ENCODE assay signal across 17 cellular contexts in the genomic region with DNA sequence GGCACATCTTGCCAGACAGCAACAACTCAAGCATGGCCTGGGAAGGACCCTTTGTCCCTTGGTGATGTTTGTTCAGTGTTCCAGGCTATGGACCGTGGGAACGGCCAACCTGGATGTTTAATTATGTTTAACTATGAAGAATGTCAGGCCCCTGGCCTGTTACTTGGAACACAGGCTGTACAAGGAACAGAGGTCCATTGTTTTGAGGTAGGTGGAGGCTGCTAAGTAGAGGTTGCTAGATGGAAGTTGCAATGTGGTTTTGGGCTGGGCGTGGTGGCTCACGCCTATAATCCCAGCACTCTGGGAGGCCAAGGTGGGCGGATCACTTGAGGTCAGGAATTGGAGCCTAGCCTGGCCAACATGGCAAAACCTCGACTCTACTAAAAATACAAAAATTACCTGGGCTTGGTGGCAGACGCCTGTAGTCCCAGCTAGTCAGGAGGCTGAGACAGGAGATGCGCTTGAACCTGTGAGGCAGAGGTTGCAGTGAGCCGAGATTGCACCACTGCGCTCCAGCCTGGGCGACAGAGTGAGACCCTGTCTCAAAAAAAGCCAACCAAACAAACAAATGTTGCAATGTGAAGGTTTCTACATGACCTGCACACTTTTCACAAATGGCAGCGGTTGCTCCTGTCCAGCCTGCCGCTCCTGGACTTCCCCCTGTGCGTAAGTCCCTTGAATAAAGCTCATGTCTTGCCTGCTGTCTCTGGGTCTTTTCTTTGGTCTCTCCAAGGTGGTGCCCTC. TPM values are rescaled to one million over a fixed set of nuclear protein-coding genes. Genes with fewer than 3 reads are reported as not detected.
A peak's percentile ranks its signal among the peaks of the same experiment; 100 is the strongest.
DNase-seq lines count a peak whose midpoint lies in the region; ATAC-seq and TF ChIP-seq lines count a peak whose summit lies in the region.
"Had no signal": no experiment of that assay in that cellular context is flagged by ENCODE, and none has a peak within 500 bp of the region (broad histone marks: within the 10 kb centered on the region; RNA-seq: fewer than 3 reads in every experiment).

No MANE protein-coding gene starts in this region.

- H3K4me3 ChIP-seq in osteoblast (ENCODE audit: insufficient read depth, low read length) (no peak overlapping the region), testis (no peak overlapping the region)
- no peak overlapping the region for H3K4me3 ChIP-seq in effector memory CD4-positive, alpha-beta T cell (ENCODE audit: insufficient read depth, low read depth, low read length, poor library complexity, severe bottlenecking)
- H3K4me3 ChIP-seq: GM23248, thoracic aorta had no signal

- no peaks in the 10 kb centered on the region for H3K9me3 ChIP-seq in H9 (ENCODE audit: control insufficient read depth, low read depth, low read length)
- H3K9me3 ChIP-seq in osteoblast (ENCODE audit: low read depth, low read length), result no peaks in the 10 kb centered on the region
- no peaks in the 10 kb centered on the region for H3K9me3 ChIP-seq in effector memory CD4-positive, alpha-beta T cell (ENCODE audit: control insufficient read depth, low read length)
- H3K9me3 ChIP-seq in testis, result no peaks in the 10 kb centered on the region
- H3K9me3 ChIP-seq: thoracic aorta had no signal

- H3K27me3 ChIP-seq in H9 (ENCODE audit: insufficient read depth, low read length) (no peaks in the 10 kb centered on the region), osteoblast (ENCODE audit: insufficient read depth, low read length) (no peaks in the 10 kb centered on the region), testis (no peaks in the 10 kb centered on the region)
- H3K27me3 ChIP-seq in effector memory CD4-positive, alpha-beta T cell (replicated peaks; ENCODE audit: control insufficient read depth, insufficient read depth, low read length, poor library complexity, severe bottlenecking), result no peaks in the 10 kb centered on the region

- no peak overlapping the region for H3T11ph ChIP-seq in H9 (ENCODE audit: low read length)

- H3K4me1 ChIP-seq in H9 (ENCODE audit: insufficient read depth, low read length) (peaks cover 3% of the 10 kb centered on the region; the same call in 1 of the 2 replicates), osteoblast (ENCODE audit: insufficient read depth, low read length) (peaks cover 5% of the 10 kb centered on the region), testis (no peaks in the 10 kb centered on the region)
- H3K4me1 ChIP-seq in effector memory CD4-positive, alpha-beta T cell (ENCODE audit: control insufficient read depth, insufficient read depth, low read length, poor library complexity, severe bottlenecking), result peaks cover 6% of the 10 kb centered on the region

- H4K20me1 ChIP-seq in H9 (ENCODE audit: control insufficient read depth, insufficient read depth, insufficient read length) (no peaks in the 10 kb centered on the region), osteoblast (ENCODE audit: insufficient read depth, low read length) (no peaks in the 10 kb centered on the region)

- intact Hi-C loops in testis (cut with DNase I; ENCODE audit: low total_unique reads), result no loop called here

- no peak overlapping the region for H3K56ac ChIP-seq in H9 (ENCODE audit: insufficient read length, low read depth, low read length)

- peaks cover 0 to 11% (median 0%) of the 10 kb centered on the region in 3 experiments; a peak in 5 of 7 replicates for H3K36me3 Mint-ChIP-seq in H9 (ENCODE audit: insufficient read depth in 1 of 3, low read depth in 3 of 3)

- TF ChIP-seq POLR2A in GM18505 (IDR thresholded peaks at IDR 0.05; ENCODE audit: borderline replicate concordance, extremely low read depth, insufficient read depth, insufficient read length) (no peak), testis (IDR thresholded peaks at IDR 0.05) (no peak)

- no peak overlapping the region for H3K4me2 ChIP-seq in H9 (ENCODE audit: insufficient read depth, insufficient read length, low read length)
- H3K4me2 ChIP-seq in osteoblast (ENCODE audit: insufficient read depth, low read length), result no peak overlapping the region

- H2BK20ac ChIP-seq in H9 (ENCODE audit: low read depth, low read length, poor library complexity, severe bottlenecking), result no peak overlapping the region

- H4K91ac ChIP-seq in H9 (ENCODE audit: insufficient read length, low read depth, low read length), result no peak overlapping the region

- H3K23me2 ChIP-seq in H9 (ENCODE audit: insufficient read length, low read depth, low read length, poor library complexity, severe bottlenecking), result no peaks in the 10 kb centered on the region

- no peak overlapping the region for H2BK120ac ChIP-seq in H9 (ENCODE audit: low read depth, low read length, poor library complexity, severe bottlenecking)

- H3K36me3 ChIP-seq in osteoblast (ENCODE audit: insufficient read depth, low read length) (no peaks in the 10 kb centered on the region), testis (ENCODE audit: low read depth, missing control alignments) (no peaks in the 10 kb centered on the region)
- no peaks in the 10 kb centered on the region for H3K36me3 ChIP-seq in effector memory CD4-positive, alpha-beta T cell (ENCODE audit: control insufficient read depth, insufficient read depth, low read length)
- H3K36me3 ChIP-seq: thoracic aorta, WERI-Rb-1 had no signal

- H3K79me2 ChIP-seq in H9 (ENCODE audit: insufficient read depth, low read length), result peaks cover 2% of the 10 kb centered on the region; the same call in 1 of the 2 replicates
- no peaks in the 10 kb centered on the region for H3K79me2 ChIP-seq in osteoblast (ENCODE audit: insufficient read depth, low read length)

- H3K4ac ChIP-seq in H9 (ENCODE audit: low read depth, low read length), result no peak overlapping the region

- no peak overlapping the region for H4K8ac ChIP-seq in H9 (replicated peaks; ENCODE audit: insufficient read length, low read depth, low read length)

- H3K18ac ChIP-seq in H9 (ENCODE audit: insufficient read length, low read depth, low read length), result no peak overlapping the region

- H2BK15ac ChIP-seq in H9 (ENCODE audit: low read depth, low read length), result no peak overlapping the region

- peak overlapping the region; percentile 15 for H2BK12ac ChIP-seq in H9 (ENCODE audit: insufficient read length, low read depth, low read length)

- H3K9me3 Mint-ChIP-seq in H9, result no peaks in the 10 kb centered on the region; a peak in 1 of 5 replicates

- no peak overlapping the region for H3K9ac ChIP-seq in H9 (ENCODE audit: extremely low read depth, insufficient read length, low read length)
- H3K9ac ChIP-seq: GM23248 had no signal

- ATAC-seq in GM18505 (IDR thresholded peaks at IDR 0.05; ENCODE audit: unreplicated experiment), result no peak

- no peak overlapping the region for H4K5ac ChIP-seq in H9 (ENCODE audit: insufficient read length, low read depth, low read length)

- H3K27ac ChIP-seq in H9 (ENCODE audit: insufficient read length, low read depth, low read length) (no peak overlapping the region), osteoblast (ENCODE audit: low read depth, low read length) (no peak overlapping the region), testis (no peak overlapping the region)
- H3K27ac ChIP-seq in effector memory CD4-positive, alpha-beta T cell (ENCODE audit: insufficient read depth, low read length, poor library complexity, severe bottlenecking), result no peak overlapping the region
- H3K27ac ChIP-seq: GM23248, thoracic aorta, WERI-Rb-1 had no signal

- H2AK5ac ChIP-seq in H9 (ENCODE audit: insufficient read length, low read length), result peak overlapping the region; percentile 9

- no peak overlapping the region for H3K14ac ChIP-seq in H9 (ENCODE audit: insufficient read depth, low read length)

- peaks cover 2% of the 10 kb centered on the region; the same call in 1 of the 2 replicates for H3K27me3 Mint-ChIP-seq in H9 (ENCODE audit: low read depth)

- H3K79me1 ChIP-seq in H9 (ENCODE audit: insufficient read depth, low read depth, low read length, poor library complexity, severe bottlenecking), result no peaks in the 10 kb centered on the region

- no CpG with 5 or more reads among the region's 14 CpGs for whole genome bisulfite sequencing in H9 (ENCODE audit: extremely low coverage, insufficient read length, low lambda C conversion rate)
- WGBS in testis, 2 donors, result 93% methylated on average over 11 to 14 of the region's 14 CpGs

- no peak for DNase-seq in H9
- DNase-seq in M059J (ENCODE audit: low read depth), result peak; percentile 63
- peak; percentile 87 for DNase-seq in islet precursor cell
- peak; percentile 80 for DNase-seq in osteoblast (ENCODE audit: insufficient read length, low spot score, missing footprints)
- DNase-seq in DMS53 (lab: John Stamatoyannopoulos, UW), result no peak
- no peak for DNase-seq in effector memory CD4-positive, alpha-beta T cell
- DNase-seq in testis, result no peak
- DNase-seq: activated CD8-positive, alpha-beta memory T cell treated with anti-CD3 and anti-CD28 coated beads for 24 hours; GM23248; NCI-H187; NCI-H446; occipital lobe; stimulated activated CD4-positive, alpha-beta T cell treated with anti-CD3 and anti-CD28 coated beads, Interleukin-2, amount 100 ng/mL, for 48 hours; WERI-Rb-1 had no signal

- no peak overlapping the region for H3K23ac ChIP-seq in H9 (ENCODE audit: insufficient read length, low read depth, low read length)

- no peak overlapping the region for H2AFZ ChIP-seq in H9 (ENCODE audit: low read length)
- no peak overlapping the region for H2AFZ ChIP-seq in osteoblast (ENCODE audit: low read length)
- H2AFZ ChIP-seq: GM23248 had no signal

- TF ChIP-seq CTCF in H9 (conservative IDR thresholded peaks at IDR 0.05) (no peak), osteoblast (IDR thresholded peaks at IDR 0.05; ENCODE audit: extremely low read depth, low read depth, low read length) (no peak), testis (IDR thresholded peaks at IDR 0.05) (no peak)

- H3K27ac Mint-ChIP-seq in H9, result peak overlapping the region in 2 of 3 experiments; percentile 59 to 70; a peak in 3 of 7 replicates

- H3K4me3 Mint-ChIP-seq in H9, result peak overlapping the region in 1 of 2 experiments; percentile 8; a peak in 1 of 5 replicates

- no peak overlapping the region for H2BK5ac ChIP-seq in H9 (ENCODE audit: insufficient read length, low read length)

- H3K4me1 Mint-ChIP-seq in H9, result peaks cover 37 to 39% of the 10 kb centered on the region in 2 experiments

RNA-seq across cellular contexts. Expression of a gene that starts 2.5 kb away (rescaled TPM):
- total RNA-seq in H9 (2021) (102 and 107 TPM in 2 replicates), osteoblast (under 0.01 TPM in 1 of 2 replicates, not detected in the other), testis (under 1 TPM; 0.63 to 0.87 TPM)
- 0.10 TPM in 1 of 2 replicates, not detected in the other for total RNA-seq in M059J (2014; rRNA removed; shearing (Covaris generic))
- 0.90 TPM for polyA plus RNA-seq in testis (ENCODE audit: insufficient read depth, low read depth, low replicate concordance)
- total RNA-seq: cardiac septum, GM23248, thoracic aorta had no signal
- polyA plus RNA-seq: GM23248 had no signal

RNA-seq across cellular contexts. Expression of a gene that starts 9.2 kb away (rescaled TPM):
- total RNA-seq in H9 (2021) (75.7 and 80.7 TPM in 2 replicates), osteoblast (23.2 and 31.5 TPM in 2 replicates), testis (10 to 100 TPM; 46.9 to 51.7 TPM)
- 11.3 and 16.3 TPM in 2 replicates for total RNA-seq in M059J (2014; rRNA removed; shearing (Covaris generic))
- 13.6 TPM for polyA plus RNA-seq in testis (ENCODE audit: insufficient read depth, low read depth, low replicate concordance)

RNA-seq across cellular contexts. Expression of a gene that starts 32.6 kb away (rescaled TPM):
- total RNA-seq in H9 (2021) (104 TPM in 2 replicates), osteoblast (25.9 and 29.0 TPM in 2 replicates), testis (10 to 100 TPM; 60.7 to 64.2 TPM)
- 31.6 and 60.0 TPM in 2 replicates for total RNA-seq in M059J (2014; rRNA removed; shearing (Covaris generic))
- polyA plus RNA-seq in testis (ENCODE audit: insufficient read depth, low read depth, low replicate concordance), result 85.3 TPM

RNA-seq across cellular contexts. Expression of a gene that starts 49.6 kb away (rescaled TPM):
- total RNA-seq in H9 (2021), result 16.3 and 16.9 TPM in 2 replicates
- not detected in 2 replicates for total RNA-seq in M059J (2014; rRNA removed; shearing (Covaris generic))
- total RNA-seq in osteoblast, result not detected in 2 replicates
- total RNA-seq in testis, result 1 to 10 TPM; 4.2 to 4.7 TPM
- 10.0 TPM for polyA plus RNA-seq in testis (ENCODE audit: insufficient read depth, low read depth, low replicate concordance)
- total RNA-seq: GM23248 had no signal
- polyA plus RNA-seq: GM23248 had no signal

Comparison
In these comparisons a context has a peak if more than half of its experiments do, and no peak if none do; other contexts are left out.
1. DNase-seq: peak in M059J (single experiment), islet precursor cell (single experiment) and osteoblast (single experiment); none in H9 (single experiment), DMS53 (single experiment), effector memory CD4-positive, alpha-beta T cell (0 of 3) and testis (single experiment).
2. RNA of a gene that starts 2.5 kb away (total RNA-seq): 102 to 107 TPM in H9; 0.63 to 0.87 TPM in testis, 0.10 TPM in M059J and under 0.01 TPM in osteoblast; every median in the first group is over 10 times any median in the second.